Comparison of ENCODE assay signal across 31 cellular contexts in genomic region chr5:139052975-139053374, GRCh38.
"Had no signal": no experiment of that assay in that cellular context is flagged by ENCODE, and none has a peak within 500 bp of the region (broad histone marks: within the 10 kb centered on the region; RNA-seq: fewer than 3 reads in every experiment).

No MANE protein-coding gene starts in this region.

- H3K4me3 ChIP-seq: left lung, lower lobe of right lung, pancreas, prostate gland, skin epidermis, stomach, thoracic aorta, tibial artery, upper lobe of right lung had no signal

- H3K27me3 ChIP-seq: left lung, pancreas, stomach, tibial artery, upper lobe of right lung had no signal

- H3K36me3 Mint-ChIP-seq: natural killer cell had no signal

- H3K27ac ChIP-seq: left lung, lower lobe of right lung, pancreas, prostate gland, skin epidermis, stomach, thoracic aorta, tibial artery, upper lobe of right lung had no signal

- H3K9me3 ChIP-seq: left lung, lower lobe of right lung, pancreas, prostate gland, stomach, thoracic aorta, tibial artery, upper lobe of right lung had no signal

- H3K27ac Mint-ChIP-seq: immature natural killer cell; mesothelial cell of epicardium; natural killer cell; nephron progenitor cell; stimulated activated naive B cell treated with anti-CD40 and anti-IgM and Interleukin-4, amounts not matched to agents 10 μg/mL and 1 μg/mL and 100 μg/mL, for 72 hours had no signal

- H3K4me1 Mint-ChIP-seq: immature natural killer cell; naive B cell; natural killer cell; stimulated activated naive B cell treated with anti-CD40 and anti-IgM and Interleukin-4, amounts not matched to agents 10 μg/mL and 1 μg/mL and 100 μg/mL, for 72 hours had no signal

- DNase-seq: hippocampal formation; immature natural killer cell; kidney; left colon; left lung; lower lobe of right lung; mammary epithelial cell; mesenchymal stem cell; naive B cell; natural killer cell; nephron progenitor cell; nucleus accumbens; pancreas; posterior cingulate gyrus; retina; right cardiac atrium; stimulated activated CD4-positive, alpha-beta T cell treated with anti-CD3 and anti-CD28 coated beads, Interleukin-12 subunit alpha, Interleukin-12 subunit beta, amount 100 ng/mL, for 4 hours; stimulated activated CD4-positive, alpha-beta T cell treated with anti-CD3 and anti-CD28 coated beads, Interleukin-15, amount 100 ng/mL, for 24 hours; stimulated activated CD4-positive, alpha-beta T cell treated with anti-CD3 and anti-CD28 coated beads, Interleukin-2, amount 100 ng/mL, for 24 hours; stimulated activated CD4-positive, alpha-beta T cell treated with anti-CD3 and anti-CD28 coated beads, Interleukin-4, amount 100 ng/mL, for 1 hour; stimulated activated naive B cell treated with anti-CD40 and anti-IgM and Interleukin-4, amounts not matched to agents 10 μg/mL and 1 μg/mL and 100 μg/mL, for 72 hours; stimulated activated naive CD8-positive, alpha-beta T cell treated with anti-CD3 and anti-CD28 coated beads, Interleukin-15, Interleukin-2, amounts not matched to agents 100 U/mL and 50 U/mL, for 24 hours; stomach; tibial artery; trophoblast cell; upper lobe of right lung had no signal

- H3K27me3 Mint-ChIP-seq: naive B cell; stimulated activated naive B cell treated with anti-CD40 and anti-IgM and Interleukin-4, amounts not matched to agents 10 μg/mL and 1 μg/mL and 100 μg/mL, for 72 hours had no signal

- H3K4me1 ChIP-seq: lower lobe of right lung, pancreas, prostate gland, stomach, tibial artery, upper lobe of right lung had no signal

- H3K4me3 Mint-ChIP-seq: immature natural killer cell; mesothelial cell of epicardium; naive B cell; natural killer cell; nephron progenitor cell; stimulated activated naive B cell treated with anti-CD40 and anti-IgM and Interleukin-4, amounts not matched to agents 10 μg/mL and 1 μg/mL and 100 μg/mL, for 72 hours had no signal

- H3K9me3 Mint-ChIP-seq: immature natural killer cell; natural killer cell; stimulated activated naive B cell treated with anti-CD40 and anti-IgM and Interleukin-4, amounts not matched to agents 10 μg/mL and 1 μg/mL and 100 μg/mL, for 72 hours had no signal

- ATAC-seq: left colon; left lung; lower lobe of right lung; natural killer cell; pancreas; right cardiac atrium; sciatic nerve; stimulated activated naive B cell treated with anti-CD40 and anti-IgM and Interleukin-4, amounts not matched to agents 10 μg/mL and 1 μg/mL and 100 μg/mL, for 72 hours; stimulated activated naive CD8-positive, alpha-beta T cell treated with anti-CD3 and anti-CD28 coated beads, Interleukin-15, Interleukin-2, amounts not matched to agents 100 U/mL and 50 U/mL, for 24 hours; upper lobe of right lung had no signal

- H3K36me3 ChIP-seq: left lung, lower lobe of right lung, pancreas, prostate gland, thoracic aorta, upper lobe of right lung had no signal
